ENCODE assay signal across 23 cellular contexts in genomic region chr12:22692964-22693555, GRCh38.
DNase-seq lines count a peak whose midpoint lies in the region; ATAC-seq and TF ChIP-seq lines count a peak whose summit lies in the region.
"Had no signal": no experiment of that assay in that cellular context is flagged by ENCODE, and none has a peak within 500 bp of the region (broad histone marks: within the 10 kb centered on the region; RNA-seq: fewer than 3 reads in every experiment).

No MANE protein-coding gene starts in this region.

- no peaks in the 10 kb centered on the region for H3K9me2 ChIP-seq in hepatocyte (replicated peaks; ENCODE audit: insufficient read depth)

- no peaks in the 10 kb centered on the region for H3K4me1 ChIP-seq in hepatocyte (ENCODE audit: insufficient read depth)

- no peak overlapping the region for H2AFZ ChIP-seq in hepatocyte
- H2AFZ ChIP-seq: GM23338 had no signal

- no peaks in the 10 kb centered on the region for H3K9me3 Mint-ChIP-seq in T-cell
- H3K9me3 Mint-ChIP-seq in stimulated activated naive B cell treated with anti-CD40 and anti-IgM and Interleukin-4, amounts not matched to agents 10 μg/mL and 1 μg/mL and 100 μg/mL, for 72 hours, result peaks cover 12 to 24% of the 10 kb centered on the region in 2 donors
- peaks cover 3% of the 10 kb centered on the region for H3K9me3 Mint-ChIP-seq in activated naive CD8-positive, alpha-beta T cell treated with anti-CD3 and anti-CD28 coated beads for 36 hours

- no peaks in the 10 kb centered on the region for H4K20me1 ChIP-seq in hepatocyte (ENCODE audit: insufficient read depth, poor library complexity, severe bottlenecking)

- CTCF ChIA-PET in T-cell (lab: Charles Lee), result interaction anchor here in 1 of 2 donors (1.0 kb wide), 1 partner anchor 11 kb away, joined by 4 read pairs; no protein-coding TSS in a partner anchor

- no peaks in the 10 kb centered on the region for H3K27me3 Mint-ChIP-seq in T-cell
- H3K27me3 Mint-ChIP-seq in stimulated activated naive B cell treated with anti-CD40 and anti-IgM and Interleukin-4, amounts not matched to agents 10 μg/mL and 1 μg/mL and 100 μg/mL, for 72 hours, result no peaks in the 10 kb centered on the region
- no peaks in the 10 kb centered on the region for H3K27me3 Mint-ChIP-seq in activated naive CD8-positive, alpha-beta T cell treated with anti-CD3 and anti-CD28 coated beads for 36 hours
- H3K27me3 Mint-ChIP-seq: CD4-positive, alpha-beta memory T cell had no signal

- H3K4me3 Mint-ChIP-seq in T-cell, result no peak overlapping the region
- H3K4me3 Mint-ChIP-seq in stimulated activated naive B cell treated with anti-CD40 and anti-IgM and Interleukin-4, amounts not matched to agents 10 μg/mL and 1 μg/mL and 100 μg/mL, for 72 hours, result no peak overlapping the region
- no peak overlapping the region for H3K4me3 Mint-ChIP-seq in activated naive CD8-positive, alpha-beta T cell treated with anti-CD3 and anti-CD28 coated beads for 36 hours
- H3K4me3 Mint-ChIP-seq: CD4-positive, alpha-beta memory T cell; GM23338 had no signal

- POLR2A ChIA-PET in T-cell (lab: Charles Lee), result no interaction called here

- H3K27ac Mint-ChIP-seq in T-cell, result no peak overlapping the region
- peak overlapping the region; percentile 77 for H3K27ac Mint-ChIP-seq in stimulated activated naive B cell treated with anti-CD40 and anti-IgM and Interleukin-4, amounts not matched to agents 10 μg/mL and 1 μg/mL and 100 μg/mL, for 72 hours
- no peak overlapping the region for H3K27ac Mint-ChIP-seq in activated naive CD8-positive, alpha-beta T cell treated with anti-CD3 and anti-CD28 coated beads for 36 hours
- H3K27ac Mint-ChIP-seq: CD4-positive, alpha-beta memory T cell; GM23338 had no signal

- H3K9me3 ChIP-seq in hepatocyte (ENCODE audit: low read depth), result no peaks in the 10 kb centered on the region

- no peak for TF ChIP-seq CTCF in hepatocyte (IDR thresholded peaks at IDR 0.05; ENCODE audit: poor library complexity)

- H3K4me3 ChIP-seq in hepatocyte, result no peak overlapping the region
- H3K4me3 ChIP-seq: GM12878, GM23338 had no signal

- no peak overlapping the region for H3K4me2 ChIP-seq in hepatocyte
- H3K4me2 ChIP-seq: GM23338 had no signal

- H3K4me1 Mint-ChIP-seq in T-cell, result peaks cover 0 to 3% (median 0%) of the 10 kb centered on the region in 3 donors
- peaks cover 2 to 10% of the 10 kb centered on the region in 2 donors for H3K4me1 Mint-ChIP-seq in stimulated activated naive B cell treated with anti-CD40 and anti-IgM and Interleukin-4, amounts not matched to agents 10 μg/mL and 1 μg/mL and 100 μg/mL, for 72 hours
- H3K4me1 Mint-ChIP-seq in activated naive CD8-positive, alpha-beta T cell treated with anti-CD3 and anti-CD28 coated beads for 36 hours, result no peaks in the 10 kb centered on the region

- H3K27ac ChIP-seq in hepatocyte, result no peak overlapping the region
- H3K27ac ChIP-seq: 22Rv1 had no signal

- no peaks in the 10 kb centered on the region for H3K27me3 ChIP-seq in hepatocyte

- ATAC-seq in T-cell (replicated peaks in 1 of 4) (peak in 3 of 4 experiments; percentile 16 to 27 (median 27)), left lobe of liver (peak; percentile 43)
- peak in 1 of 2 donors; percentile 25 for ATAC-seq in stimulated activated naive B cell treated with anti-CD40 and anti-IgM and Interleukin-4, amounts not matched to agents 10 μg/mL and 1 μg/mL and 100 μg/mL, for 72 hours (replicated peaks)
- ATAC-seq: GM12878, GM23338, Panc1 had no signal

- H3K79me2 ChIP-seq in hepatocyte, result no peaks in the 10 kb centered on the region

- no peaks in the 10 kb centered on the region for H3K36me3 ChIP-seq in hepatocyte (replicated peaks; ENCODE audit: insufficient read depth, low read depth)

- WGBS in hepatocyte (ENCODE audit: low lambda C conversion rate, missing lambda C conversion rate), result 98% methylated on average over 24 of the region's 38 CpGs

- peak; percentile 19 for DNase-seq in DMS53 (lab: John Stamatoyannopoulos, UW)
- no peak for DNase-seq in DMS53 treated with DMSO at 0.1 percent for 48 hours (lab: John Stamatoyannopoulos, UW; ENCODE audit: unreplicated experiment)
- no peak for DNase-seq in T-cell
- no peak for DNase-seq in left lobe of liver (ENCODE audit: low spot score)
- DNase-seq in stimulated activated naive B cell treated with anti-CD40 and anti-IgM and Interleukin-4, amounts not matched to agents 10 μg/mL and 1 μg/mL and 100 μg/mL, for 72 hours, result no peak
- no peak for DNase-seq in activated naive CD8-positive, alpha-beta T cell treated with anti-CD3 and anti-CD28 coated beads for 36 hours
- DNase-seq in hepatocyte (ENCODE audit: low spot score), result no peak
- no peak for DNase-seq in NCI-H1105 (lab: John Stamatoyannopoulos, UW)
- DNase-seq: Calu3; CD4-positive, alpha-beta memory T cell; DMS79 treated with DMSO at 0.1 percent for 48 hours; IMR-90; Kasumi-1; MM.1S; NCI-H1105 treated with DMSO at 0.1 percent for 48 hours; NCI-H1694 treated with DMSO at 0.1 percent for 48 hours; NCI-H2107; NCI-H2227 treated with DMSO at 0.1 percent for 48 hours; NCI-H524 had no signal

- peaks cover 3% of the 10 kb centered on the region for H3K36me3 Mint-ChIP-seq in T-cell
- peaks cover 15 to 32% of the 10 kb centered on the region in 2 donors for H3K36me3 Mint-ChIP-seq in stimulated activated naive B cell treated with anti-CD40 and anti-IgM and Interleukin-4, amounts not matched to agents 10 μg/mL and 1 μg/mL and 100 μg/mL, for 72 hours
- peaks cover 12% of the 10 kb centered on the region for H3K36me3 Mint-ChIP-seq in activated naive CD8-positive, alpha-beta T cell treated with anti-CD3 and anti-CD28 coated beads for 36 hours
- H3K36me3 Mint-ChIP-seq: CD4-positive, alpha-beta memory T cell had no signal
